In genomic region chr6:83808926-83809325, GRCh38 we compare ENCODE assay signal across 23 cellular contexts.
"Had no signal": no experiment of that assay in that cellular context is flagged by ENCODE, and none has a peak within 500 bp of the region (broad histone marks: within the 10 kb centered on the region; RNA-seq: fewer than 3 reads in every experiment).

No MANE protein-coding gene starts in this region.

- DNase-seq: activated B cell treated with CpG ODN at 0.5 μM for 24 hours; activated CD4-positive, alpha-beta T cell treated with anti-CD3 and anti-CD28 coated beads for 48 hours; activated CD4-positive, alpha-beta T cell treated with anti-CD3 and anti-CD28 coated beads, Interleukin-2, amount 50 U/mL, for 1 hour; activated CD4-positive, alpha-beta T cell treated with anti-CD3 and anti-CD28 coated beads, Interleukin-2, amount 50 U/mL, for 48 hours; activated CD8-positive, alpha-beta memory T cell treated with anti-CD3 and anti-CD28 coated beads for 24 hours; activated CD8-positive, alpha-beta T cell treated with anti-CD3 and anti-CD28 coated beads for 36 hours; activated effector memory CD4-positive, alpha-beta T cell treated with Interleukin-2 at 50 U/mL for 16 hours; activated gamma-delta T cell treated with Interleukin-2 at 50 U/mL for 16 hours; activated naive CD4-positive, alpha-beta T cell treated with anti-CD3 and anti-CD28 coated beads, Interleukin-2, amount 50 U/mL, for 16 hours; activated naive CD4-positive, alpha-beta T cell treated with Interleukin-2 at 50 U/mL for 16 hours; activated T-cell treated with anti-CD3 and anti-CD28 coated beads, Interleukin-2, amount 50 U/mL, for 4 hours; amniotic stem cell; brain microvascular endothelial cell; effector memory CD4-positive, alpha-beta T cell; endodermal cell; foreskin fibroblast; head of caudate nucleus; T-helper 17 cell; T1000; WERI-Rb-1 had no signal

- ATAC-seq: activated CD4-positive, CD25-positive, alpha-beta regulatory T cell treated with anti-CD3 and anti-CD28 coated beads, Interleukin-2, amount 50 U/mL, for 24 hours; activated CD8-positive, alpha-beta T cell treated with anti-CD3 and anti-CD28 coated beads for 36 hours; activated T-cell treated with anti-CD3 and anti-CD28 coated beads, Interleukin-2, amount 50 U/mL, for 4 hours; activated T-helper 17 cell treated with anti-CD3 and anti-CD28 coated beads, Interleukin-2, amount 50 U/mL, for 72 hours; esophagus mucosa; T-helper 17 cell had no signal
